Comparison of ENCODE assay signal across 8 cellular contexts in genomic region chr2:22355816-22356433, GRCh38.
DNase-seq lines count a peak whose midpoint lies in the region; ATAC-seq and TF ChIP-seq lines count a peak whose summit lies in the region.

No MANE protein-coding gene starts in this region.

- TF ChIP-seq CTCF in mucosa of descending colon (IDR thresholded peaks at IDR 0.05), result peak; percentile 63

- no peaks in the 10 kb centered on the region for H3K9me3 ChIP-seq in mucosa of descending colon

- H3K36me3 ChIP-seq in mucosa of descending colon (ENCODE audit: low read depth), result no peaks in the 10 kb centered on the region

- DNase-seq in COLO668 (lab: John Stamatoyannopoulos, UW; ENCODE audit: unreplicated experiment) (peak; percentile 24), UCSD-AML1 (lab: John Stamatoyannopoulos, UW; ENCODE audit: unreplicated experiment) (peak; percentile 27), mucosa of descending colon (peak in 2 of 3 donors; percentile 38 to 79), superior temporal gyrus (ENCODE audit: extremely low spot score) (peak; percentile 87), NOMO-1 treated with DMSO at 0.1 percent for 48 hours (lab: John Stamatoyannopoulos, UW; ENCODE audit: unreplicated experiment) (no peak)
- peak; percentile 6 for DNase-seq in effector CD4-positive, alpha-beta T cell

- ATAC-seq in GM18909 (IDR thresholded peaks at IDR 0.05; ENCODE audit: poor library complexity, unreplicated experiment) (peak; percentile 80), HG03354 (IDR thresholded peaks at IDR 0.05; ENCODE audit: poor library complexity, severe bottlenecking, unreplicated experiment) (peak; percentile 81), mucosa of descending colon (peak; percentile 47)

- intact Hi-C loops in mucosa of descending colon (cut with DNase I, micrococcal nuclease), result no loop called here

- H3K4me1 ChIP-seq in mucosa of descending colon (ENCODE audit: low read depth), result no peaks in the 10 kb centered on the region

- H3K4me3 ChIP-seq in mucosa of descending colon, result no peak overlapping the region
